8 cellular contexts compared by ENCODE assay signal in the genomic region with DNA sequence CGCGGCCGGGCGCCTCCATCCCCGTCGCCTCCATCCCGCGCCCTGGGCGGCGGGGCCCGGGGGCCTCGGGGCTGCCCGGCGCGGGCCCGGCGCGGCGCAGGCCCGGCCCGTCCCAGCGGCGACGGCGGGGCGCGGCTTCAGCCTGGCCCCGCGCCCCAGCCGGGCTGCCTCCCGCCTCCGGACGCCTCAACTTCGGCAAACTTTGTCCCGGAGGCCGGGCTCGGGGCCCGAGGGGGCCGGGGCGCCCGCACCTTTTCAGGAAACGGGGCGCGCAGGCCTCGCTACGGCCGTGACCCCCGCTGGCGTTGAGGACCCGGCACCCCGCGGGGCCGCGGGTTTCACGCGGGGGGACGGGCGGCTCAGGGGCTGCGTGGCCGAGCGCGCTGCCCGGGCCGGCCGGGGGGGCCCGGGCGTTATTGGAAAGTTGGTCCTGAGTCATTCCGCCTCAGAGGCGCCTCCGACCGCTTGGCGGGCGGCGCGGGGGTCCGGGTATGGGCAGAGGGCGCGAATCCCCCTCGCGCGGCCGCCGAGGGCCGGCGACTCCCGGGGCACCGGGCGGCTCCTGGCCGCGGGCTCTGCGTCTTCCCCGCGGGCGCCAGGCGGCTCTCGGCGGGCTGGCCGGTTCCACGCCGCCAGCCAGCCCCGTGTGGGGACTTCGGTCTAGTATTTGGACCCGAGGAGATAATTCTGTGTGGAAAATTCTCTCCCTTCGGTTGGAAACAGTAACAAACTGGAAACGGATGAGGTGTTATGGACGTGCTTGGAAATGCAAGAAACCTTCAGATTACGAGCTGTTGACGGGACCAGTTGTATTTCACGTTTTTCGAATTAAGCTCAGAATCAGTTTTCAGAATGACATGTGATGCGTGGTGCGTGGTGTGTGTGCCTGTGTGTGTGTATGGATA. TPM values are rescaled to one million over a fixed set of nuclear protein-coding genes. Genes with fewer than 3 reads are reported as not detected.
DNase-seq lines count a peak whose midpoint lies in the region; ATAC-seq and TF ChIP-seq lines count a peak whose summit lies in the region.

No MANE protein-coding gene starts in this region.

- peak overlapping the region; percentile 65 for H3K4me3 ChIP-seq in lower lobe of right lung

- peaks cover 20% of the 10 kb centered on the region for H3K4me1 ChIP-seq in lower lobe of right lung

- peak; percentile 14 for ATAC-seq in HG02981 (IDR thresholded peaks at IDR 0.05; ENCODE audit: unreplicated experiment)
- ATAC-seq in lower lobe of right lung = peak; percentile 47 to 48
- ATAC-seq in stimulated activated naive CD8-positive, alpha-beta T cell treated with anti-CD3 and anti-CD28 coated beads, Interleukin-15, Interleukin-2, amounts not matched to agents 100 U/mL and 50 U/mL, for 24 hours = peak; percentile 17

- TF ChIP-seq CTCF in lower lobe of right lung (IDR thresholded peaks at IDR 0.05) = no peak

- no peaks in the 10 kb centered on the region for H3K9me3 ChIP-seq in lower lobe of right lung

- intact Hi-C loops in lower lobe of right lung (cut with DNase I) = no loop called here

- DNase-seq in NOMO-1 (lab: John Stamatoyannopoulos, UW; ENCODE audit: unreplicated experiment in 2 of 2) (peak; percentile 6), NOMO-1 treated with dmso at 0.1 percent for 144 hours (lab: John Stamatoyannopoulos, UW; ENCODE audit: unreplicated experiment) (no peak), SW480 (ENCODE audit: low spot score) (peak; percentile 21), dermis blood vessel endothelial cell (peak; percentile 50), lower lobe of right lung (peak; percentile 58), NCI-H1436 (lab: John Stamatoyannopoulos, UW) (no peak)
- peak; percentile 39 for DNase-seq in stimulated activated naive CD8-positive, alpha-beta T cell treated with anti-CD3 and anti-CD28 coated beads, Interleukin-15, Interleukin-2, amounts not matched to agents 100 U/mL and 50 U/mL, for 24 hours

- H3K27ac ChIP-seq in lower lobe of right lung = peak overlapping the region; percentile 81

- H3K27me3 ChIP-seq in lower lobe of right lung (ENCODE audit: low read depth) = no peaks in the 10 kb centered on the region

- H3K36me3 ChIP-seq in lower lobe of right lung = no peaks in the 10 kb centered on the region

RNA-seq across cellular contexts. Expression of a gene that starts 0.7 kb away (rescaled TPM):
- total RNA-seq in dermis blood vessel endothelial cell = 27.6 and 30.3 TPM in 2 replicates
- total RNA-seq in lower lobe of right lung = 19.7 TPM

Comparison
In these comparisons a context has a peak if more than half of its experiments do, and no peak if none do; other contexts are left out.
1. DNase-seq: peak in NOMO-1 (2 of 2), SW480 (single experiment), dermis blood vessel endothelial cell (single experiment), lower lobe of right lung (single experiment) and stimulated activated naive CD8-positive, alpha-beta T cell treated with anti-CD3 and anti-CD28 coated beads, Interleukin-15, Interleukin-2, amounts not matched to agents 100 U/mL and 50 U/mL, for 24 hours (single experiment); none in NOMO-1 treated with dmso at 0.1 percent for 144 hours (single experiment) and NCI-H1436 (single experiment).
2. Peak in every context shown above with its lines, with median percentiles within 50 percentile points of each other: ATAC-seq.